In the genomic region with DNA sequence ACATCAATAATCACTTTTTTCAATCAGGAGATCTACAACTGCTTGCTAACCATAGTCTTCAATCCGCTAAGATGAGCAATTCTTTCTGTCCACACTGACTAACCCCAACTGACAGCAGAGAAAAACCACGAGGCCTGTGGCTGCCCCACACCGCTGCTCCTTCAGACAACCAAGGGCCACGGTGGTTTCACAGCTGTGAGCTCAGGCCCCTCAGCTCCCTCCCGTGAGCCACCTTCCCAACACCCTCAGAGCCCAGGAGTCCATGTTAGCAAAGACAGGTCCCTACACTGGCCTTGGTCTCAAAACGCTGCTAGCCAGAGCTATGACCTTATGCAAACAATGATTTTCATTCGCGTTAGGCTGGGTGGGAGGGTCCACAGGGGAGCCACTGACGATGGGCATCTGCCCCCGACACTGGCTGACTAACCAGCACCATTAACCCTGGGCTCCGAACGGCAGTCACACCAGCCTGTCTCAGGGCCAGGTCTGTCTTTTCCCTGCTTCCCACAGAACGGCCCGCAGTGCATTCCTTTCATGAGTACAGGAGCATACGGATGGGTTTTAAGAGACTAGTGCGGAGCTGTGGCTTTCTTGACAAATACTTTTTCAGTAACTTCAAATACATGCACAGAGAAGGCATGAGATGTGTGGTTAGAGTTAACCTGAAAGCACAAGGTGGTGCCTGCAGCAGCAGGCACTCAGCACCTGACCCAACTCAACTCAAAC, we compare ENCODE assay signal across 7 cellular contexts.
A peak's percentile ranks its signal among the peaks of the same experiment; 100 is the strongest.
DNase-seq lines count a peak whose midpoint lies in the region; ATAC-seq and TF ChIP-seq lines count a peak whose summit lies in the region.

No MANE protein-coding gene starts in this region.

- WGBS in mesendoderm (ENCODE audit: extremely low coverage, insufficient coverage, low lambda C conversion rate): no CpG with 5 or more reads among the region's 16 CpGs

- no peak overlapping the region for H4K8ac ChIP-seq in mesendoderm (ENCODE audit: low read depth, low read length)

- peaks cover 90% of the 10 kb centered on the region for H3K79me2 ChIP-seq in mesendoderm (ENCODE audit: control insufficient read depth, insufficient read depth, low read length)

- no peaks in the 10 kb centered on the region for H3K4me1 ChIP-seq in mesendoderm (ENCODE audit: control insufficient read depth, low read depth, low read length)

- no peak overlapping the region for H3K18ac ChIP-seq in mesendoderm (ENCODE audit: low read length)

- no peak overlapping the region for H3K4me3 ChIP-seq in mesendoderm (ENCODE audit: low read length)

- H3K27ac ChIP-seq in epithelial cell of prostate (peak overlapping the region; percentile 3), mesendoderm (ENCODE audit: low read depth, low read length) (no peak overlapping the region)

- no peak overlapping the region for H3K56ac ChIP-seq in mesendoderm (ENCODE audit: low read length)

- no peak overlapping the region for H3K23ac ChIP-seq in mesendoderm (ENCODE audit: low read length)

- H2BK120ac ChIP-seq in mesendoderm (ENCODE audit: low read depth, low read length): no peak overlapping the region

- no peak overlapping the region for H4K5ac ChIP-seq in mesendoderm (ENCODE audit: low read length)

- no peak overlapping the region for H2AK5ac ChIP-seq in mesendoderm (ENCODE audit: low read length)

- peak; percentile 46 to 60 for DNase-seq in activated CD4-positive, alpha-beta T cell treated with anti-CD3 and anti-CD28 coated beads for 4 hours
- no peak for DNase-seq in epithelial cell of prostate (ENCODE audit: low read depth, low spot score)
- DNase-seq in stimulated activated CD4-positive, alpha-beta T cell treated with anti-CD3 and anti-CD28 coated beads, Interleukin-12 subunit alpha, Interleukin-12 subunit beta, amount 100 ng/mL, for 4 hours: peak; percentile 33
- no peak for DNase-seq in dedifferentiated amniotic fluid mesenchymal stem cell (ENCODE audit: extremely low spot score)
- DNase-seq in mesendoderm: no peak

- TF ChIP-seq POLR2A in GM19193 (IDR thresholded peaks at IDR 0.05; ENCODE audit: extremely low read depth, insufficient read depth, insufficient read length): peak; percentile 21

- H3K4ac ChIP-seq in mesendoderm (ENCODE audit: low read depth, low read length): no peak overlapping the region

- no peak overlapping the region for H3K4me2 ChIP-seq in mesendoderm (ENCODE audit: low read length)

- peaks cover 20% of the 10 kb centered on the region for H3K79me1 ChIP-seq in mesendoderm (ENCODE audit: low read length)

- peak; percentile 57 for ATAC-seq in HG03095 (IDR thresholded peaks at IDR 0.05; ENCODE audit: unreplicated experiment)

- H3K36me3 ChIP-seq in mesendoderm (ENCODE audit: control insufficient read depth, insufficient read depth, low read length): no peaks in the 10 kb centered on the region

- no peaks in the 10 kb centered on the region for H3K27me3 ChIP-seq in mesendoderm (ENCODE audit: insufficient read depth, low read length, poor library complexity)

- no peak overlapping the region for H2BK5ac ChIP-seq in mesendoderm (ENCODE audit: low read length)

- no peak overlapping the region for H2BK15ac ChIP-seq in mesendoderm (replicated peaks; ENCODE audit: low read depth)

- H3K9ac ChIP-seq in mesendoderm (ENCODE audit: low read length): no peak overlapping the region

Comparison
In these comparisons a context has a peak if more than half of its experiments do, and no peak if none do; other contexts are left out.
1. DNase-seq: peak in activated CD4-positive, alpha-beta T cell treated with anti-CD3 and anti-CD28 coated beads for 4 hours (2 of 2) and stimulated activated CD4-positive, alpha-beta T cell treated with anti-CD3 and anti-CD28 coated beads, Interleukin-12 subunit alpha, Interleukin-12 subunit beta, amount 100 ng/mL, for 4 hours (single experiment); none in epithelial cell of prostate (single experiment), dedifferentiated amniotic fluid mesenchymal stem cell (single experiment) and mesendoderm (single experiment).